In the genomic region with DNA sequence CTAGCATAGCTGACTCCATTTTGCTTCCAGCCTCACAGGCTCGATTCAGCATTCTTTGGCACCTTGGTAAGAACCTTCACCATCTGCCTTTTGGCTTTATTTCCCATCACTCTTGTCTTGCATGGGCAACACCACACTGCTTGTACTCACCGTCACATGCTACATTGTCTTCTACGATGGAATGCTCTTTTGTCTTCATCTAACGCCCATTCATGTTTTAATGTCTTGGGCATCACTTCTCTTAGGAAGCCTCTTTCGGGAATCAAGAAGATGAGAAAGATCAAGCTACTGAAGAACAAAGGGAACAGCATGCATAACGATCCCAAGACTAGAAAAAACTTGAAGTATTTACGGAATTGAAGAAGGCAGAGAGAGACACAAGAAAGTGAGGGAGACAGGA, we compare ENCODE assay signal across 16 cellular contexts. TPM values are rescaled to one million over a fixed set of nuclear protein-coding genes. Genes with fewer than 3 reads are reported as not detected.
DNase-seq lines count a peak whose midpoint lies in the region; ATAC-seq and TF ChIP-seq lines count a peak whose summit lies in the region.
"Had no signal": no experiment of that assay in that cellular context is flagged by ENCODE, and none has a peak within 500 bp of the region (broad histone marks: within the 10 kb centered on the region; RNA-seq: fewer than 3 reads in every experiment).

No MANE protein-coding gene starts in this region.

- intact Hi-C loops in body of pancreas (cut with DNase I) = loop anchor here (5.0 kb wide), 1 partner anchor 68 kb away; no protein-coding TSS in a partner anchor

- peaks cover 21% of the 10 kb centered on the region for H3K4me1 Mint-ChIP-seq in activated naive CD8-positive, alpha-beta T cell (ENCODE audit: low read depth)
- peaks cover 20% of the 10 kb centered on the region for H3K4me1 Mint-ChIP-seq in activated naive CD8-positive, alpha-beta T cell treated with anti-CD3 and anti-CD28 coated beads for 36 hours
- H3K4me1 Mint-ChIP-seq in WTC11 = peaks cover 26% of the 10 kb centered on the region

- CTCF ChIA-PET in WTC11 (lab: Charles Lee) = interaction anchor here (0.6 to 1.8 kb wide), 3 partner anchors 64 to 260 kb away, joined by 4 to 7 read pairs (median 4); no protein-coding TSS in a partner anchor

- POLR2A ChIA-PET in WTC11 (lab: Charles Lee) = no interaction called here

- no peak overlapping the region for H3K4me3 Mint-ChIP-seq in activated naive CD8-positive, alpha-beta T cell
- H3K4me3 Mint-ChIP-seq in activated naive CD8-positive, alpha-beta T cell treated with anti-CD3 and anti-CD28 coated beads for 36 hours = no peak overlapping the region
- H3K4me3 Mint-ChIP-seq in WTC11 = no peak overlapping the region

- no peaks in the 10 kb centered on the region for H3K9me3 Mint-ChIP-seq in activated naive CD8-positive, alpha-beta T cell (ENCODE audit: low read depth)
- H3K9me3 Mint-ChIP-seq in activated naive CD8-positive, alpha-beta T cell treated with anti-CD3 and anti-CD28 coated beads for 36 hours = no peaks in the 10 kb centered on the region
- H3K9me3 Mint-ChIP-seq in WTC11 = no peaks in the 10 kb centered on the region

- peak overlapping the region; percentile 1 for H3K27ac Mint-ChIP-seq in activated naive CD8-positive, alpha-beta T cell
- no peak overlapping the region for H3K27ac Mint-ChIP-seq in activated naive CD8-positive, alpha-beta T cell treated with anti-CD3 and anti-CD28 coated beads for 36 hours
- H3K27ac Mint-ChIP-seq in WTC11 = peak overlapping the region; percentile 76

- ATAC-seq in WTC11 = peak; percentile 69
- no peak for ATAC-seq in body of pancreas
- no peak for ATAC-seq in GM21576 (IDR thresholded peaks at IDR 0.05; ENCODE audit: unreplicated experiment)
- ATAC-seq in HG03342 (IDR thresholded peaks at IDR 0.05; ENCODE audit: unreplicated experiment) = no peak

- no peak for TF ChIP-seq CTCF in WTC11 (IDR thresholded peaks at IDR 0.05)
- no peak for TF ChIP-seq CTCF in body of pancreas (IDR thresholded peaks at IDR 0.05)

- H3K9me3 ChIP-seq in iPS-18a (ENCODE audit: control insufficient read depth, low read depth, low read length) (no peaks in the 10 kb centered on the region), body of pancreas (no peaks in the 10 kb centered on the region)
- H3K9me3 ChIP-seq: BLaER1, HAP-1 had no signal

- H3K36me3 ChIP-seq in iPS-18a (ENCODE audit: control insufficient read depth, low read depth, low read length) = no peaks in the 10 kb centered on the region
- no peaks in the 10 kb centered on the region for H3K36me3 ChIP-seq in body of pancreas (replicated peaks in 1 of 2; ENCODE audit: insufficient read depth in 1 of 2, low read depth in 2 of 2)
- H3K36me3 ChIP-seq: BLaER1 had no signal

- H3K4me3 ChIP-seq in iPS-18a (ENCODE audit: low read length) = no peak overlapping the region
- no peak overlapping the region for H3K4me3 ChIP-seq in body of pancreas
- H3K4me3 ChIP-seq: BLaER1, GM23248, HAP-1 had no signal

- TF ChIP-seq POLR2A in body of pancreas (IDR thresholded peaks at IDR 0.05) = no peak

- 85 to 87% methylated on average over 7 of the region's 7 CpGs for WGBS in body of pancreas, 2 donors

- peak overlapping the region; percentile 28 for H3K9ac ChIP-seq in iPS-18a (ENCODE audit: low read length)
- H3K9ac ChIP-seq: BLaER1, GM23248 had no signal

- H3K27me3 ChIP-seq in iPS-18a (ENCODE audit: control insufficient read depth, insufficient read depth, low read length) (no peaks in the 10 kb centered on the region), body of pancreas (no peaks in the 10 kb centered on the region)
- H3K27me3 ChIP-seq: BLaER1 had no signal

- H3K36me3 Mint-ChIP-seq in activated naive CD8-positive, alpha-beta T cell = peaks cover 3% of the 10 kb centered on the region
- H3K36me3 Mint-ChIP-seq in activated naive CD8-positive, alpha-beta T cell treated with anti-CD3 and anti-CD28 coated beads for 36 hours = peaks cover 12% of the 10 kb centered on the region
- H3K36me3 Mint-ChIP-seq in WTC11 = no peaks in the 10 kb centered on the region; the same call in 1 of the 2 replicates

- peak overlapping the region; percentile 31 for H3K27ac ChIP-seq in iPS-18a (ENCODE audit: low read length)
- H3K27ac ChIP-seq in body of pancreas = no peak overlapping the region
- H3K27ac ChIP-seq: 22Rv1, BLaER1, GM23248 had no signal

- H3K4me1 ChIP-seq in iPS-18a (ENCODE audit: control insufficient read depth, low read depth, low read length) (peaks cover 21% of the 10 kb centered on the region), body of pancreas (peaks cover 6% of the 10 kb centered on the region)
- H3K4me1 ChIP-seq: HAP-1 had no signal

- no peaks in the 10 kb centered on the region for H3K27me3 Mint-ChIP-seq in activated naive CD8-positive, alpha-beta T cell
- H3K27me3 Mint-ChIP-seq in activated naive CD8-positive, alpha-beta T cell treated with anti-CD3 and anti-CD28 coated beads for 36 hours = no peaks in the 10 kb centered on the region
- H3K27me3 Mint-ChIP-seq in WTC11 (ENCODE audit: low read depth) = no peaks in the 10 kb centered on the region

- no peak for DNase-seq in activated naive CD8-positive, alpha-beta T cell treated with anti-CD3 and anti-CD28 coated beads for 36 hours
- DNase-seq in WTC11 (ENCODE audit: low spot score) (no peak), body of pancreas (no peak)
- DNase-seq: AML-193, DMS53, GF-D8, GM23248, IMR-90, KBM-7 had no signal

TF ChIP-seq in WTC11, 78 proteins besides CTCF, POLR2A, EP300 and RAD21:
- TF ChIP-seq, protein P1, sequence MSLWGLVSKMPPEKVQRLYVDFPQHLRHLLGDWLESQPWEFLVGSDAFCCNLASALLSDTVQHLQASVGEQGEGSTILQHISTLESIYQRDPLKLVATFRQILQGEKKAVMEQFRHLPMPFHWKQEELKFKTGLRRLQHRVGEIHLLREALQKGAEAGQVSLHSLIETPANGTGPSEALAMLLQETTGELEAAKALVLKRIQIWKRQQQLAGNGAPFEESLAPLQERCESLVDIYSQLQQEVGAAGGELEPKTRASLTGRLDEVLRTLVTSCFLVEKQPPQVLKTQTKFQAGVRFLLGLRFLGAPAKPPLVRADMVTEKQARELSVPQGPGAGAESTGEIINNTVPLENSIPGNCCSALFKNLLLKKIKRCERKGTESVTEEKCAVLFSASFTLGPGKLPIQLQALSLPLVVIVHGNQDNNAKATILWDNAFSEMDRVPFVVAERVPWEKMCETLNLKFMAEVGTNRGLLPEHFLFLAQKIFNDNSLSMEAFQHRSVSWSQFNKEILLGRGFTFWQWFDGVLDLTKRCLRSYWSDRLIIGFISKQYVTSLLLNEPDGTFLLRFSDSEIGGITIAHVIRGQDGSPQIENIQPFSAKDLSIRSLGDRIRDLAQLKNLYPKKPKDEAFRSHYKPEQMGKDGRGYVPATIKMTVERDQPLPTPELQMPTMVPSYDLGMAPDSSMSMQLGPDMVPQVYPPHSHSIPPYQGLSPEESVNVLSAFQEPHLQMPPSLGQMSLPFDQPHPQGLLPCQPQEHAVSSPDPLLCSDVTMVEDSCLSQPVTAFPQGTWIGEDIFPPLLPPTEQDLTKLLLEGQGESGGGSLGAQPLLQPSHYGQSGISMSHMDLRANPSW (CRISPR knock-in tag; conservative IDR thresholded peaks at IDR 0.05; ENCODE audit: low read depth) = no peak
- TF ChIP-seq RORB (CRISPR knock-in tag; IDR thresholded peaks at IDR 0.05) (no peak), ZNF396 (CRISPR knock-in tag; IDR thresholded peaks at IDR 0.05; ENCODE audit: borderline replicate concordance) (no peak), ZNF121 (CRISPR knock-in tag; IDR thresholded peaks at IDR 0.05) (no peak), KAT7 (CRISPR knock-in tag; IDR thresholded peaks at IDR 0.05; ENCODE audit: borderline replicate concordance) (no peak), CREB1 (CRISPR knock-in tag; IDR thresholded peaks at IDR 0.05) (no peak)

RNA-seq across cellular contexts. Expression of a gene that starts 5.7 kb away (rescaled TPM):
- total RNA-seq in activated naive CD8-positive, alpha-beta T cell treated with anti-CD3 and anti-CD28 coated beads for 36 hours = 1,000 to 10,000 TPM; 1,357 to 1,413 TPM
- total RNA-seq in WTC11 (2021) (1,082 to 1,187 TPM (median 1,146 TPM) in 3 replicates), body of pancreas (100 to 1,000 TPM; 500 to 811 TPM)

RNA-seq across cellular contexts. Expression of a gene that starts 25.0 kb away (rescaled TPM):
- total RNA-seq in activated naive CD8-positive, alpha-beta T cell treated with anti-CD3 and anti-CD28 coated beads for 36 hours = 1 to 10 TPM; 2.0 to 3.0 TPM
- total RNA-seq in WTC11 (2021) (2.5 to 3.8 TPM (median 3.5 TPM) in 3 replicates), body of pancreas (1 to 10 TPM; 1.3 to 6.5 TPM)
